ENCODE assay signal across 8 cellular contexts in genomic region chr6:35048631-35049083, GRCh38.
DNase-seq lines count a peak whose midpoint lies in the region; ATAC-seq and FAIRE-seq lines count a peak whose summit lies in the region.

No MANE protein-coding gene starts in this region.

- H3K36me3 Mint-ChIP-seq in activated T-helper 1 cell treated with anti-CD3 and anti-CD28 coated beads, Interleukin-12 subunit alpha, Interleukin-12 subunit beta, Interleukin-2, Interleukin-4 antibody, amounts not matched to agents 30 ng/mL and 10 ng/mL and 1 ng/mL, durations not matched to agents 14 hours and 24 hours and 36 hours (ENCODE audit: low read depth), result no peaks in the 10 kb centered on the region

- H3K4me3 ChIP-seq in right cardiac atrium (ENCODE audit: low read length) (no peak overlapping the region), skeletal muscle satellite cell (ENCODE audit: low read length) (peak overlapping the region; percentile 40)

- H3K4me2 ChIP-seq in skeletal muscle satellite cell (ENCODE audit: low read length), result peak overlapping the region; percentile 56

- H3K27me3 ChIP-seq in right cardiac atrium (ENCODE audit: control insufficient read depth, insufficient read depth) (no peaks in the 10 kb centered on the region), skeletal muscle satellite cell (ENCODE audit: control insufficient read depth, insufficient read depth, low read length) (no peaks in the 10 kb centered on the region)

- H3K9me3 ChIP-seq in right cardiac atrium (ENCODE audit: control insufficient read depth, low read length) (no peaks in the 10 kb centered on the region), skeletal muscle satellite cell (replicated peaks; ENCODE audit: low read length) (no peaks in the 10 kb centered on the region)

- peaks cover 16% of the 10 kb centered on the region for H3K4me1 Mint-ChIP-seq in activated T-helper 1 cell treated with anti-CD3 and anti-CD28 coated beads, Interleukin-12 subunit alpha, Interleukin-12 subunit beta, Interleukin-2, Interleukin-4 antibody, amounts not matched to agents 30 ng/mL and 10 ng/mL and 1 ng/mL, durations not matched to agents 14 hours and 24 hours and 36 hours (ENCODE audit: low read depth)

- H3K9me3 Mint-ChIP-seq in activated T-helper 1 cell treated with anti-CD3 and anti-CD28 coated beads, Interleukin-12 subunit alpha, Interleukin-12 subunit beta, Interleukin-2, Interleukin-4 antibody, amounts not matched to agents 30 ng/mL and 10 ng/mL and 1 ng/mL, durations not matched to agents 14 hours and 24 hours and 36 hours, result no peaks in the 10 kb centered on the region

- no peak for FAIRE-seq in frontal cortex (lab: Jason Lieb, UNC)

- H3K4me3 Mint-ChIP-seq in activated T-helper 1 cell treated with anti-CD3 and anti-CD28 coated beads, Interleukin-12 subunit alpha, Interleukin-12 subunit beta, Interleukin-2, Interleukin-4 antibody, amounts not matched to agents 30 ng/mL and 10 ng/mL and 1 ng/mL, durations not matched to agents 14 hours and 24 hours and 36 hours, result no peak overlapping the region

- H3K27ac ChIP-seq in right cardiac atrium (ENCODE audit: low read length), result peak overlapping the region; percentile 91

- no peak overlapping the region for H3K27ac Mint-ChIP-seq in activated T-helper 1 cell treated with anti-CD3 and anti-CD28 coated beads, Interleukin-12 subunit alpha, Interleukin-12 subunit beta, Interleukin-2, Interleukin-4 antibody, amounts not matched to agents 30 ng/mL and 10 ng/mL and 1 ng/mL, durations not matched to agents 14 hours and 24 hours and 36 hours

- peak overlapping the region; percentile 47 for H3K9ac ChIP-seq in skeletal muscle satellite cell (ENCODE audit: low read depth, low read length)

- intact Hi-C loops in activated T-helper 1 cell treated with anti-CD3 and anti-CD28 coated beads, Interleukin-12 subunit alpha, Interleukin-12 subunit beta, Interleukin-2, Interleukin-4 antibody, amounts not matched to agents 30 ng/mL and 10 ng/mL and 1 ng/mL, durations not matched to agents 14 hours and 24 hours and 36 hours (cut with micrococcal nuclease), result loop anchor here (2.0 kb wide), 1 partner anchor 62 kb away; no protein-coding TSS in a partner anchor
- intact Hi-C loops in right cardiac atrium (cut with DNase I), result no loop called here

- no peaks in the 10 kb centered on the region for H3K36me3 ChIP-seq in skeletal muscle satellite cell (ENCODE audit: insufficient read depth, low read length)

- H3K27me3 Mint-ChIP-seq in activated T-helper 1 cell treated with anti-CD3 and anti-CD28 coated beads, Interleukin-12 subunit alpha, Interleukin-12 subunit beta, Interleukin-2, Interleukin-4 antibody, amounts not matched to agents 30 ng/mL and 10 ng/mL and 1 ng/mL, durations not matched to agents 14 hours and 24 hours and 36 hours (ENCODE audit: insufficient read depth), result no peaks in the 10 kb centered on the region

- WGBS in right cardiac atrium, result 51% methylated on average over 11 of the region's 11 CpGs

- H3K4me1 ChIP-seq in right cardiac atrium (ENCODE audit: control insufficient read depth, insufficient read depth, low read length) (peaks cover 49% of the 10 kb centered on the region), skeletal muscle satellite cell (ENCODE audit: control insufficient read depth, insufficient read depth, low read length) (peaks cover 57% of the 10 kb centered on the region)

- peak; percentile 19 for DNase-seq in stimulated activated CD4-positive, alpha-beta T cell treated with anti-CD3 and anti-CD28 coated beads, Interleukin-15, amount 100 ng/mL, for 24 hours
- no peak for DNase-seq in stimulated activated CD4-positive, alpha-beta T cell treated with anti-CD3 and anti-CD28 coated beads, Interleukin-4, amount 100 ng/mL, for 1 hour
- peak; percentile 4 for DNase-seq in activated T-helper 1 cell treated with anti-CD3 and anti-CD28 coated beads, Interleukin-12 subunit alpha, Interleukin-12 subunit beta, Interleukin-2, Interleukin-4 antibody, amounts not matched to agents 30 ng/mL and 10 ng/mL and 1 ng/mL, durations not matched to agents 14 hours and 24 hours and 36 hours (ENCODE audit: low spot score)
- DNase-seq in right cardiac atrium (peak in 2 of 3 donors; percentile 44 to 65), frontal cortex (ENCODE audit: low spot score in 2 of 2) (no peak)

- peak; percentile 5 to 6 for ATAC-seq in right cardiac atrium
- no peak for ATAC-seq in GM18861 (IDR thresholded peaks at IDR 0.05; ENCODE audit: unreplicated experiment)
- ATAC-seq in GM18858 (IDR thresholded peaks at IDR 0.05; ENCODE audit: unreplicated experiment), result no peak

Comparison
In these comparisons a context has a peak if more than half of its experiments do, and no peak if none do; other contexts are left out.
1. DNase-seq: peak in stimulated activated CD4-positive, alpha-beta T cell treated with anti-CD3 and anti-CD28 coated beads, Interleukin-15, amount 100 ng/mL, for 24 hours (single experiment), activated T-helper 1 cell treated with anti-CD3 and anti-CD28 coated beads, Interleukin-12 subunit alpha, Interleukin-12 subunit beta, Interleukin-2, Interleukin-4 antibody, amounts not matched to agents 30 ng/mL and 10 ng/mL and 1 ng/mL, durations not matched to agents 14 hours and 24 hours and 36 hours (single experiment) and right cardiac atrium (2 of 3); none in stimulated activated CD4-positive, alpha-beta T cell treated with anti-CD3 and anti-CD28 coated beads, Interleukin-4, amount 100 ng/mL, for 1 hour (single experiment) and frontal cortex (0 of 2).
2. ATAC-seq: peak in right cardiac atrium (2 of 2); none in GM18861 (single experiment) and GM18858 (single experiment).